In the genomic region with DNA sequence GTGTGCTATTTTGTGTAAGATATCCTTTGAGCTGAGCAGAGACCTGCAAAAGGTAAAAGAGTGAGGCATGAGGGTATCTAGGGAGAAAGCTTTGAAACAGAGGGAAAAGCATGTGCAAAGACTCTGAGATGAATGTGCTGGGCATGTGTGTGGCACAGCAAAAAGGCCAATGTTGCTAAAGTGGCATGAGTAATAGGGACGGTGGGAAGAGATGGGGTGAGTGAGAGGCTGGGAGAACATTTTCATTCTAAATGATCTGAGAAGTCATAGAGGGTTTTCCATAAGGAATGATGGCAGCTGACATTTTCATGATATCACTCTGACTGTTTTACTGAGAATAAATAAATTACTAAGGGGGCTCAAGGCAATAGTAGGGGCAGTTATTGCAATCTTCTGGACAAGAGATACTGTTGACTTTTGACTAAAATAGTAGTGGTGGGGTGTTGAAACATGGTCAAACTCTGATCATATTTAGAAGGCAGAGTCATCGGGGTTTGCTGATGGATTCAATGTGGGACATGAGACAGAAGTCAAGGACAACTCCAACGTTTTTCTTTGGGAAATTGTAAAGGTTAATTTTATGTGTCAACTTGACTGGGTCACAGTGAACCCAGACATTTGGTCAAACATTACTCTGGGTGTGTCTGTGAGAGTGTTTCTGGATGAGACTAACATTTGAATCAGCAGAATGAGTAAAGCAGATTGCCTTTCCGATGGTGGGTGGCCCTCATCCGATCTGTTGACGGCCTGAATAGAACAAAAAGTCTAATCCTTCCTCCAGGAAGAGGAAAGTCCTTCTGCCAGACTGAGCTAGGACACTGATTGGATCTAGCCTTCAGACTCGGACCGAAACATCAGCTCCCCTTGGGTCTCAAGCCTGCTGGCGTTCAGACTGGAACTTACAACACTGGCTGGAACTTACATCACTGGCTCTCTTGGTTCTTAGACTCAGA, we compare ENCODE assay signal across 1 cellular context.
TF ChIP-seq lines count a peak whose summit lies in the region.

No MANE protein-coding gene starts in this region.

TF ChIP-seq in IMR-90, 13 proteins besides CTCF, POLR2A, EP300 and RAD21 (continued from another document):
- no peak for TF ChIP-seq RCOR1 (IDR thresholded peaks at IDR 0.05; ENCODE audit: insufficient replicate concordance, low read length)
